In genomic region chr1:246482780-246483179, GRCh38 we compare ENCODE assay signal across 14 cellular contexts. TPM values are rescaled to one million over a fixed set of nuclear protein-coding genes. Genes with fewer than 3 reads are reported as not detected.
DNase-seq lines count a peak whose midpoint lies in the region; ATAC-seq and TF ChIP-seq lines count a peak whose summit lies in the region.
"Had no signal": no experiment of that assay in that cellular context is flagged by ENCODE, and none has a peak within 500 bp of the region (broad histone marks: within the 10 kb centered on the region; RNA-seq: fewer than 3 reads in every experiment).

No MANE protein-coding gene starts in this region.

- peaks cover 0 to 13% (median 0%) of the 10 kb centered on the region in 4 donors for H3K4me1 ChIP-seq in tibial nerve

- DNase-seq in activated T-cell treated with anti-CD3 and anti-CD28 coated beads, Interleukin-2, amount 50 U/mL, for 72 hours: no peak
- DNase-seq in activated T-cell treated with anti-CD3 and anti-CD28 coated beads, Interleukin-2, amount 50 U/mL, for 24 hours: no peak
- DNase-seq in tibial nerve (ENCODE audit: low spot score in 2 of 2) (no peak), NCI-H1105 treated with DMSO at 0.1 percent for 48 hours (lab: John Stamatoyannopoulos, UW) (no peak), NCI-H2029 (lab: John Stamatoyannopoulos, UW) (no peak)
- DNase-seq: activated CD4-positive, CD25-positive, alpha-beta regulatory T cell; DMS153; hippocampal formation; NCI-H774; occipital lobe; stimulated activated CD4-positive, alpha-beta T cell treated with anti-CD3 and anti-CD28 coated beads, Interleukin-15, amount 100 ng/mL, for 24 hours had no signal

- H3K9me3 Mint-ChIP-seq in activated T-cell treated with anti-CD3 and anti-CD28 coated beads, Interleukin-2, amount 50 U/mL, for 72 hours: no peaks in the 10 kb centered on the region
- H3K9me3 Mint-ChIP-seq in activated T-cell treated with anti-CD3 and anti-CD28 coated beads, Interleukin-2, amount 50 U/mL, for 24 hours: no peaks in the 10 kb centered on the region
- H3K9me3 Mint-ChIP-seq in activated T-helper 17 cell treated with anti-CD3 and anti-CD28 coated beads, Interleukin-2, amount 50 U/mL, for 72 hours: no peaks in the 10 kb centered on the region

- H3K36me3 Mint-ChIP-seq in activated T-cell treated with anti-CD3 and anti-CD28 coated beads, Interleukin-2, amount 50 U/mL, for 72 hours (ENCODE audit: insufficient read depth in 2 of 2): no peaks in the 10 kb centered on the region
- H3K36me3 Mint-ChIP-seq in activated T-cell treated with anti-CD3 and anti-CD28 coated beads, Interleukin-2, amount 50 U/mL, for 24 hours (ENCODE audit: low read depth): peaks cover 6% of the 10 kb centered on the region
- no peaks in the 10 kb centered on the region for H3K36me3 Mint-ChIP-seq in activated T-helper 17 cell treated with anti-CD3 and anti-CD28 coated beads, Interleukin-2, amount 50 U/mL, for 72 hours (ENCODE audit: low read depth)

- H3K36me3 ChIP-seq in tibial nerve: no peaks in the 10 kb centered on the region

- H3K4me3 Mint-ChIP-seq in activated T-cell treated with anti-CD3 and anti-CD28 coated beads, Interleukin-2, amount 50 U/mL, for 72 hours: peak overlapping the region; percentile 27 to 83
- H3K4me3 Mint-ChIP-seq in activated T-cell treated with anti-CD3 and anti-CD28 coated beads, Interleukin-2, amount 50 U/mL, for 24 hours: no peak overlapping the region
- peak overlapping the region; percentile 47 for H3K4me3 Mint-ChIP-seq in activated T-helper 17 cell treated with anti-CD3 and anti-CD28 coated beads, Interleukin-2, amount 50 U/mL, for 72 hours

- no peak for TF ChIP-seq EP300 in tibial nerve (IDR thresholded peaks at IDR 0.05)

- no peak for TF ChIP-seq POLR2A in tibial nerve (IDR thresholded peaks at IDR 0.05)

- H3K27me3 ChIP-seq in tibial nerve: no peaks in the 10 kb centered on the region

- no peaks in the 10 kb centered on the region for H3K27me3 Mint-ChIP-seq in activated T-cell treated with anti-CD3 and anti-CD28 coated beads, Interleukin-2, amount 50 U/mL, for 72 hours (ENCODE audit: low read depth)
- H3K27me3 Mint-ChIP-seq in activated T-cell treated with anti-CD3 and anti-CD28 coated beads, Interleukin-2, amount 50 U/mL, for 24 hours: no peaks in the 10 kb centered on the region
- no peaks in the 10 kb centered on the region for H3K27me3 Mint-ChIP-seq in activated T-helper 17 cell treated with anti-CD3 and anti-CD28 coated beads, Interleukin-2, amount 50 U/mL, for 72 hours

- ATAC-seq in activated T-cell treated with anti-CD3 and anti-CD28 coated beads, Interleukin-2, amount 50 U/mL, for 72 hours (replicated peaks in 1 of 2): no peak
- ATAC-seq in HG03342 (IDR thresholded peaks at IDR 0.05; ENCODE audit: unreplicated experiment) (peak; percentile 18), HG03045 (IDR thresholded peaks at IDR 0.05; ENCODE audit: unreplicated experiment) (no peak)
- ATAC-seq in activated T-helper 17 cell treated with anti-CD3 and anti-CD28 coated beads, Interleukin-2, amount 50 U/mL, for 72 hours (replicated peaks): no peak

- no peak for TF ChIP-seq CTCF in tibial nerve (IDR thresholded peaks at IDR 0.05)

- no peaks in the 10 kb centered on the region for H3K9me3 ChIP-seq in tibial nerve

- H3K27ac Mint-ChIP-seq in activated T-cell treated with anti-CD3 and anti-CD28 coated beads, Interleukin-2, amount 50 U/mL, for 72 hours: peak overlapping the region; percentile 79
- H3K27ac Mint-ChIP-seq in activated T-cell treated with anti-CD3 and anti-CD28 coated beads, Interleukin-2, amount 50 U/mL, for 24 hours: no peak overlapping the region
- H3K27ac Mint-ChIP-seq in activated T-helper 17 cell treated with anti-CD3 and anti-CD28 coated beads, Interleukin-2, amount 50 U/mL, for 72 hours: peak overlapping the region; percentile 13

- H3K4me1 Mint-ChIP-seq in activated T-cell treated with anti-CD3 and anti-CD28 coated beads, Interleukin-2, amount 50 U/mL, for 72 hours (ENCODE audit: low read depth): peaks cover 25% of the 10 kb centered on the region
- peaks cover 28% of the 10 kb centered on the region for H3K4me1 Mint-ChIP-seq in activated T-cell treated with anti-CD3 and anti-CD28 coated beads, Interleukin-2, amount 50 U/mL, for 24 hours (ENCODE audit: low read depth)
- peaks cover 9% of the 10 kb centered on the region for H3K4me1 Mint-ChIP-seq in activated T-helper 17 cell treated with anti-CD3 and anti-CD28 coated beads, Interleukin-2, amount 50 U/mL, for 72 hours

- H3K4me3 ChIP-seq in tibial nerve: peak overlapping the region in 1 of 4 donors; percentile 23

- peak overlapping the region in 3 of 4 donors; percentile 0 to 59 (median 50) for H3K27ac ChIP-seq in tibial nerve

- WGBS in tibial nerve, 2 donors: 35 to 41% methylated on average over 2 of the region's 2 CpGs

RNA-seq across cellular contexts. Expression of gene SMYD3, which starts 24.3 kb away (rescaled TPM):
- 10 to 100 TPM; 19.1 to 21.0 TPM for total RNA-seq in activated T-cell treated with anti-CD3 and anti-CD28 coated beads, Interleukin-2, amount 50 U/mL, for 72 hours
- total RNA-seq in activated T-helper 17 cell treated with anti-CD3 and anti-CD28 coated beads, Interleukin-2, amount 50 U/mL, for 72 hours: 10 to 100 TPM; 23.8 to 34.0 TPM
- total RNA-seq in tibial nerve: 10 to 100 TPM; 22.2 to 30.3 (median 27.0) TPM
